Comparison of ENCODE assay signal across 9 cellular contexts in the genomic region with DNA sequence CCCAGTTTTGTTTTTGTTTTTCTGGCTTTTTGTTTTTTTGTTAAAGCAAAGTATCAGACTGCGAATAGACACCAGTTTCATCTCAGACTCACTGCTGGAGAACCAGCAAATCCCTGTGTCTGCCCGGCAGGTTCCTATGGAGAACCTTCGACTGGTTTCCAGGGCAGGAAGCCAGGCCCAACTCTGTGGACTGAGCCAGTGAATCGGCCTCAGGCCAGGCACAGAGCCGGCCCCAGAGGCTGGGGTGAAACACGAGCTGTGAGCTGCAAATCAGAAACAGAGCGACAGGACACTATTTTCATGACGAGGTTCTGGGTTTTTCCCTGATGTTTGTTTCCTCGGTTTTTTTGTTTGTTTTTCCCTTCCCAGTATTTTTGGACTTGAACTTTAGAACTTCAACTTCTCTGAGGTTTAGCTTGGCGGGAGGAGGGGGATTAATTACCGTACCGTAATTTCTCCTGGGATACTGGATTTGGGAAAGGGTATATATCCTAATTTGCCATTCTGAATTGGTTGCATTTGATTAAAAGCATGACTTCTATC. TPM values are rescaled to one million over a fixed set of nuclear protein-coding genes. Genes with fewer than 3 reads are reported as not detected.
DNase-seq lines count a peak whose midpoint lies in the region; ATAC-seq and TF ChIP-seq lines count a peak whose summit lies in the region.
"Had no signal": no experiment of that assay in that cellular context is flagged by ENCODE, and none has a peak within 500 bp of the region (broad histone marks: within the 10 kb centered on the region; RNA-seq: fewer than 3 reads in every experiment).

No MANE protein-coding gene starts in this region.

- H3K27ac Mint-ChIP-seq in activated CD8-positive, alpha-beta memory T cell treated with anti-CD3 and anti-CD28 coated beads, Interleukin-2, amount 10 ng/mL, durations not matched to agents 7 days and 5 days = no peak overlapping the region

- TF ChIP-seq CTCF in choroid plexus epithelial cell (conservative IDR thresholded peaks at IDR 0.05; ENCODE audit: low read depth, low read length) (no peak), lung (IDR thresholded peaks at IDR 0.05; ENCODE audit: control extremely low read depth, extremely low read depth) (no peak), thyroid gland (IDR thresholded peaks at IDR 0.05) (no peak)

- H3K9me3 Mint-ChIP-seq in activated CD8-positive, alpha-beta memory T cell treated with anti-CD3 and anti-CD28 coated beads, Interleukin-2, amount 10 ng/mL, durations not matched to agents 7 days and 5 days (ENCODE audit: low read depth) = no peaks in the 10 kb centered on the region

- CTCF ChIA-PET in activated CD8-positive, alpha-beta memory T cell treated with anti-CD3 and anti-CD28 coated beads, Interleukin-2, amount 10 ng/mL, durations not matched to agents 7 days and 5 days (lab: Charles Lee) = interaction anchor here (3.5 kb wide), 1 partner anchor 37 kb away, joined by 17 read pairs; no protein-coding TSS in a partner anchor

- intact Hi-C loops in thyroid gland (cut with DNase I) = loop anchor here (5.0 kb wide), 1 partner anchor 36 kb away; no protein-coding TSS in a partner anchor

- peaks cover 0 to 8% of the 10 kb centered on the region in 2 donors for H3K4me1 ChIP-seq in lung (ENCODE audit: control insufficient read depth in 2 of 2, insufficient read depth in 2 of 2, low read length in 2 of 2)
- H3K4me1 ChIP-seq in thyroid gland = peaks cover 24 to 31% of the 10 kb centered on the region in 2 donors

- DNase-seq in activated CD8-positive, alpha-beta memory T cell treated with anti-CD3 and anti-CD28 coated beads, Interleukin-2, amount 50 U/mL, for 4 hours = peak; percentile 13
- DNase-seq in activated CD8-positive, alpha-beta memory T cell treated with anti-CD3 and anti-CD28 coated beads, Interleukin-2, amount 10 ng/mL, durations not matched to agents 7 days and 5 days = no peak
- DNase-seq in choroid plexus epithelial cell (ENCODE audit: low read depth) (peak; percentile 91), lung (ENCODE audit: low spot score) (peak; percentile 56), thyroid gland (peak; percentile 82 to 86), SKM-1 (lab: John Stamatoyannopoulos, UW; ENCODE audit: unreplicated experiment) (no peak)

- H3K27ac ChIP-seq in lung (ENCODE audit: low read depth in 1 of 2, low read length in 1 of 2) (peak overlapping the region; percentile 63 to 87), thyroid gland (peak overlapping the region; percentile 58 to 98 (median 92))
- H3K27ac ChIP-seq: VCaP had no signal

- ATAC-seq in activated CD8-positive, alpha-beta memory T cell treated with anti-CD3 and anti-CD28 coated beads, Interleukin-2, amount 10 ng/mL, durations not matched to agents 7 days and 5 days = no peak
- ATAC-seq in lung (ENCODE audit: insufficient read depth, low FRiP score) = no peak
- no peak for ATAC-seq in GM19023 (IDR thresholded peaks at IDR 0.05; ENCODE audit: unreplicated experiment)
- ATAC-seq in GM21825 (IDR thresholded peaks at IDR 0.05; ENCODE audit: unreplicated experiment) = no peak

- peaks cover 32% of the 10 kb centered on the region for H3K4me1 Mint-ChIP-seq in activated CD8-positive, alpha-beta memory T cell treated with anti-CD3 and anti-CD28 coated beads, Interleukin-2, amount 10 ng/mL, durations not matched to agents 7 days and 5 days

- H3K4me3 Mint-ChIP-seq in activated CD8-positive, alpha-beta memory T cell treated with anti-CD3 and anti-CD28 coated beads, Interleukin-2, amount 10 ng/mL, durations not matched to agents 7 days and 5 days = no peak overlapping the region

- H3K36me3 ChIP-seq in lung (ENCODE audit: control insufficient read depth in 2 of 2, insufficient read depth in 2 of 2, low read length in 2 of 2) (no peaks in the 10 kb centered on the region), thyroid gland (no peaks in the 10 kb centered on the region)

- WGBS in lung, 2 donors = 30 to 54% methylated on average over 12 of the region's 12 CpGs
- 23 to 29% methylated on average over 12 of the region's 12 CpGs for WGBS in thyroid gland, 2 donors

- H3K4me3 ChIP-seq in choroid plexus epithelial cell (ENCODE audit: low read depth, low read length) = no peak overlapping the region
- no peak overlapping the region for H3K4me3 ChIP-seq in lung
- no peak overlapping the region for H3K4me3 ChIP-seq in thyroid gland (replicated peaks in 1 of 3)

- H3K9me3 ChIP-seq in lung (ENCODE audit: control insufficient read depth in 2 of 2, insufficient read depth in 1 of 2, low read length in 1 of 2) (no peaks in the 10 kb centered on the region), thyroid gland (no peaks in the 10 kb centered on the region)

- H3K27me3 Mint-ChIP-seq in activated CD8-positive, alpha-beta memory T cell treated with anti-CD3 and anti-CD28 coated beads, Interleukin-2, amount 10 ng/mL, durations not matched to agents 7 days and 5 days = peaks cover 21% of the 10 kb centered on the region

- TF ChIP-seq POLR2A in thyroid gland (IDR thresholded peaks at IDR 0.05) = peak in 1 of 2 donors; percentile 38

- H3K36me3 Mint-ChIP-seq in activated CD8-positive, alpha-beta memory T cell treated with anti-CD3 and anti-CD28 coated beads, Interleukin-2, amount 10 ng/mL, durations not matched to agents 7 days and 5 days = no peaks in the 10 kb centered on the region

- H3K27me3 ChIP-seq in lung (ENCODE audit: control insufficient read depth, insufficient read depth) = no peaks in the 10 kb centered on the region
- H3K27me3 ChIP-seq in thyroid gland = no peaks in the 10 kb centered on the region

RNA-seq across cellular contexts. Expression of a gene that starts 15.9 kb away (rescaled TPM):
- under 1 TPM in 1 of 2 experiments, not detected in 1; 0.32 TPM for total RNA-seq in activated CD8-positive, alpha-beta memory T cell treated with anti-CD3 and anti-CD28 coated beads, Interleukin-2, amount 10 ng/mL, durations not matched to agents 7 days and 5 days
- 1 to 10 TPM; 1.4 to 6.8 TPM for total RNA-seq in lung
- polyA plus RNA-seq in lung = 1 to 10 TPM; 2.1 to 4.6 TPM
- total RNA-seq in thyroid gland = 1 to 10 TPM in 1 of 4 donors, under 1 TPM in 1, not detected in 2; 0.98 to 1.2 TPM

RNA-seq across cellular contexts. Expression of a gene that starts 32.7 kb away (rescaled TPM):
- total RNA-seq in activated CD8-positive, alpha-beta memory T cell treated with anti-CD3 and anti-CD28 coated beads, Interleukin-2, amount 10 ng/mL, durations not matched to agents 7 days and 5 days = 100 to 1,000 TPM in 1 of 2 experiments, 10 to 100 TPM in 1; 53.7 to 166 TPM
- total RNA-seq in lung = 100 to 1,000 TPM; 191 to 903 TPM
- 1,000 to 10,000 TPM; 1,642 to 2,585 TPM for polyA plus RNA-seq in lung
- total RNA-seq in thyroid gland = 100 to 1,000 TPM; 140 to 300 (median 178) TPM

RNA-seq across cellular contexts. Expression of a gene that starts 39.5 kb away (rescaled TPM):
- total RNA-seq in activated CD8-positive, alpha-beta memory T cell treated with anti-CD3 and anti-CD28 coated beads, Interleukin-2, amount 10 ng/mL, durations not matched to agents 7 days and 5 days = 100 to 1,000 TPM; 459 to 909 TPM
- 100 to 1,000 TPM in 1 of 2 donors, 10 to 100 TPM in 1; 53.3 to 104 TPM for total RNA-seq in lung
- 100 to 1,000 TPM; 275 to 531 TPM for polyA plus RNA-seq in lung
- total RNA-seq in thyroid gland = 100 to 1,000 TPM in 3 of 4 donors, 10 to 100 TPM in 1; 94.3 to 163 (median 103) TPM

RNA-seq across cellular contexts. Expression of a gene that starts 40.6 kb away (rescaled TPM):
- total RNA-seq in activated CD8-positive, alpha-beta memory T cell treated with anti-CD3 and anti-CD28 coated beads, Interleukin-2, amount 10 ng/mL, durations not matched to agents 7 days and 5 days = under 1 TPM; 0.09 to 0.18 TPM
- 10 to 100 TPM; 15.7 to 63.1 TPM for total RNA-seq in lung
- polyA plus RNA-seq in lung = 10 to 100 TPM; 33.8 to 46.8 TPM
- total RNA-seq in thyroid gland = 10 to 100 TPM; 30.4 to 58.4 (median 46.9) TPM

RNA-seq across cellular contexts. Expression of a gene that starts 45.8 kb away (rescaled TPM):
- total RNA-seq in activated CD8-positive, alpha-beta memory T cell treated with anti-CD3 and anti-CD28 coated beads, Interleukin-2, amount 10 ng/mL, durations not matched to agents 7 days and 5 days = 1,000 to 10,000 TPM in 1 of 2 experiments, 100 to 1,000 TPM in 1; 646 to 1,401 TPM
- total RNA-seq in lung (100 to 1,000 TPM in 1 of 2 donors, 10 to 100 TPM in 1; 75.7 to 656 TPM), thyroid gland (100 to 1,000 TPM in 1 of 4 donors, 10 to 100 TPM in 3; 83.2 to 318 (median 92.9) TPM)
- 1,000 to 10,000 TPM; 1,063 to 4,189 TPM for polyA plus RNA-seq in lung

Comparison
In these comparisons a context has a peak if more than half of its experiments do, and no peak if none do; other contexts are left out.
1. DNase-seq: peak in activated CD8-positive, alpha-beta memory T cell treated with anti-CD3 and anti-CD28 coated beads, Interleukin-2, amount 50 U/mL, for 4 hours (single experiment), choroid plexus epithelial cell (single experiment), lung (single experiment) and thyroid gland (2 of 2); none in activated CD8-positive, alpha-beta memory T cell treated with anti-CD3 and anti-CD28 coated beads, Interleukin-2, amount 10 ng/mL, durations not matched to agents 7 days and 5 days (single experiment) and SKM-1 (single experiment).